16 cellular contexts compared by ENCODE assay signal in genomic region chr16:57303021-57303909, GRCh38. TPM values are rescaled to one million over a fixed set of nuclear protein-coding genes. Genes with fewer than 3 reads are reported as not detected.
A peak's percentile ranks its signal among the peaks of the same experiment; 100 is the strongest.
DNase-seq lines count a peak whose midpoint lies in the region; ATAC-seq and TF ChIP-seq lines count a peak whose summit lies in the region.
"Had no signal": no experiment of that assay in that cellular context is flagged by ENCODE, and none has a peak within 500 bp of the region (broad histone marks: within the 10 kb centered on the region; RNA-seq: fewer than 3 reads in every experiment).

No MANE protein-coding gene starts in this region.

- no peak for TF ChIP-seq POLR2A in thyroid gland (IDR thresholded peaks at IDR 0.05)

- no peaks in the 10 kb centered on the region for H3K9me3 ChIP-seq in OCI-LY3 (ENCODE audit: insufficient read depth, low read length)
- H3K9me3 ChIP-seq in lower lobe of right lung, result no peaks in the 10 kb centered on the region
- no peaks in the 10 kb centered on the region for H3K9me3 ChIP-seq in thyroid gland

- H3K27me3 ChIP-seq in OCI-LY3 (ENCODE audit: low read depth, low read length), result peaks cover 6% of the 10 kb centered on the region; the same call in 1 of the 2 replicates
- H3K27me3 ChIP-seq in lower lobe of right lung (ENCODE audit: low read depth), result no peaks in the 10 kb centered on the region
- no peaks in the 10 kb centered on the region for H3K27me3 ChIP-seq in thyroid gland

- H3K4me2 ChIP-seq in OCI-LY3 (ENCODE audit: low read length), result peak overlapping the region; percentile 55

- H3K9ac ChIP-seq in OCI-LY3 (ENCODE audit: low read length), result peak overlapping the region; percentile 47; the same call in 1 of the 2 replicates

- DNase-seq in caudate nucleus (lab: John Stamatoyannopoulos, UW) (no peak), lower lobe of right lung (no peak), thyroid gland (no peak), mucosa of gallbladder (ENCODE audit: low spot score) (no peak), NCI-H2107 treated with DMSO at 0.1 percent for 48 hours (lab: John Stamatoyannopoulos, UW; ENCODE audit: unreplicated experiment) (no peak)
- DNase-seq: activated naive CD8-positive, alpha-beta T cell treated with anti-CD3 and anti-CD28 coated beads, Interleukin-2, amount 10 ng/mL, durations not matched to agents 7 days and 5 days; activated T-cell treated with anti-CD3 and anti-CD28 coated beads for 4 hours; C1 segment of cervical spinal cord; DMS79 treated with DMSO at 0.1 percent for 48 hours; NCI-H1092; NCI-H2171 treated with DMSO at 0.1 percent for 48 hours; NK-92 treated with Interleukin-12 subunit alpha and Interleukin-12 subunit beta, amount 100 ng/mL, for 24 hours had no signal

- no peaks in the 10 kb centered on the region for H3K36me3 ChIP-seq in OCI-LY3 (replicated peaks; ENCODE audit: low read depth, low read length)
- no peaks in the 10 kb centered on the region for H3K36me3 ChIP-seq in lower lobe of right lung
- H3K36me3 ChIP-seq in thyroid gland, result no peaks in the 10 kb centered on the region

- no peak for TF ChIP-seq CTCF in OCI-LY3 (IDR thresholded peaks at IDR 0.05; ENCODE audit: low read depth, low read length)
- no peak for TF ChIP-seq CTCF in lower lobe of right lung (IDR thresholded peaks at IDR 0.05)
- no peak for TF ChIP-seq CTCF in thyroid gland (IDR thresholded peaks at IDR 0.05)

- H3K79me2 ChIP-seq in OCI-LY3 (ENCODE audit: low read length), result no peaks in the 10 kb centered on the region

- H3K4me1 ChIP-seq in OCI-LY3 (ENCODE audit: low read length), result peaks cover 45% of the 10 kb centered on the region
- H3K4me1 ChIP-seq in lower lobe of right lung, result peaks cover 43% of the 10 kb centered on the region
- peaks cover 9 to 43% of the 10 kb centered on the region in 2 donors for H3K4me1 ChIP-seq in thyroid gland

- H3K4me3 ChIP-seq in OCI-LY3 (ENCODE audit: low read length) (no peak overlapping the region), lower lobe of right lung (no peak overlapping the region), thyroid gland (replicated peaks in 1 of 3) (no peak overlapping the region)

- intact Hi-C loops in lower lobe of right lung (cut with DNase I), result loop anchor here (5.0 kb wide), 1 partner anchor 114 kb away; no protein-coding TSS in a partner anchor
- intact Hi-C loops in thyroid gland (cut with DNase I), result loop anchor here (10.0 kb wide), 1 partner anchor 222 kb away; no protein-coding TSS in a partner anchor

- ATAC-seq in lower lobe of right lung, result no peak
- ATAC-seq in GM18868 (IDR thresholded peaks at IDR 0.05; ENCODE audit: unreplicated experiment), result no peak

- WGBS in thyroid gland, 2 donors, result 85 to 96% methylated on average over 4 of the region's 4 CpGs

- H4K20me1 ChIP-seq in OCI-LY3 (ENCODE audit: insufficient read depth, low read length), result no peaks in the 10 kb centered on the region

- H3K27ac ChIP-seq in OCI-LY3 (ENCODE audit: low read length) (peak overlapping the region; percentile 42), caudate nucleus (ENCODE audit: low read depth, low read length) (peak overlapping the region; percentile 24), lower lobe of right lung (peak overlapping the region; percentile 77), thyroid gland (peak overlapping the region in 2 of 3 donors; percentile 83 to 91)

- H2AFZ ChIP-seq in OCI-LY3 (ENCODE audit: low read depth, low read length), result no peak overlapping the region

RNA-seq across cellular contexts. Expression of gene PLLP, which starts 18.8 kb away (rescaled TPM):
- total RNA-seq in lower lobe of right lung (77.5 TPM), thyroid gland (10 to 100 TPM; 13.6 to 38.5 (median 30.1) TPM), mucosa of gallbladder (206 TPM)

RNA-seq across cellular contexts. Expression of gene CCL22, which starts 55.3 kb away (rescaled TPM):
- total RNA-seq in lower lobe of right lung (2.0 TPM), thyroid gland (not detected), mucosa of gallbladder (1.4 TPM)
- total RNA-seq: mononuclear cell, osteocyte had no signal

RNA-seq across cellular contexts. Expression of gene ARL2BP, which starts 58.2 kb away (rescaled TPM):
- total RNA-seq in lower lobe of right lung (58.1 TPM), thyroid gland (10 to 100 TPM; 51.2 to 68.9 (median 60.0) TPM), mucosa of gallbladder (46.4 TPM)

Comparison
In these comparisons a context has a peak if more than half of its experiments do, and no peak if none do; other contexts are left out.
1. H3K27ac ChIP-seq: peak in every context shown above with its lines; median percentile 87 in thyroid gland; 77 in lower lobe of right lung; 42 in OCI-LY3; 24 in caudate nucleus.